8 cellular contexts compared by ENCODE assay signal in genomic region chr1:36149237-36149972, GRCh38. TPM values are rescaled to one million over a fixed set of nuclear protein-coding genes. Genes with fewer than 3 reads are reported as not detected.
DNase-seq lines count a peak whose midpoint lies in the region; ATAC-seq and TF ChIP-seq lines count a peak whose summit lies in the region.

Gene TRAPPC3, minus strand, starts transcription at chr1:36149486. Its CDS starts 108 bp downstream, at chr1:36149378.

- no peaks in the 10 kb centered on the region for H3K27me3 ChIP-seq in spleen (replicated peaks in 1 of 7)

- TF ChIP-seq POLR2A in spleen (IDR thresholded peaks at IDR 0.05): peak; percentile 27 to 67 (median 37)

- no peaks in the 10 kb centered on the region for H3K9me3 ChIP-seq in spleen

- TF ChIP-seq CTCF in activated B cell treated with CpG ODN at 0.5 μM for 24 hours (IDR thresholded peaks at IDR 0.05) (no peak), spleen (IDR thresholded peaks at IDR 0.05 in 8 of 11, conservative IDR thresholded peaks at IDR 0.05 in 3 of 11) (peak; percentile 96 to 100 (median 100))

- H3K27ac ChIP-seq in caudate nucleus (ENCODE audit: low read depth, low read length) (peak within 1 kb of the TSS; percentile 97), spleen (peak within 1 kb of the TSS; percentile 81 to 100 (median 92))

- POLR2A ChIA-PET in activated B cell treated with CpG ODN at 0.5 μM for 24 hours (lab: Charles Lee): interaction anchor here (0.6 to 6.4 kb wide), 29 partner anchors 12 to 1165 kb away, joined by 3 to 95 read pairs (median 4); partner anchors contain the start of genes AGO3, LSM10, MRPS15 and OSCP1

- H3K36me3 ChIP-seq in spleen: peaks cover 0 to 15% (median 0%) of the 10 kb centered on the region in 6 donors

- peaks cover 39 to 86% (median 62%) of the 10 kb centered on the region in 6 donors for H3K4me1 ChIP-seq in spleen

- H3K27me3 Mint-ChIP-seq in activated B cell treated with CpG ODN at 0.5 μM for 24 hours (no peaks in the 10 kb centered on the region), immature natural killer cell (ENCODE audit: low read depth in 3 of 3) (peaks cover 2 to 14% (median 11%) of the 10 kb centered on the region in 3 donors)

- CTCF ChIA-PET in activated B cell treated with CpG ODN at 0.5 μM for 24 hours (lab: Charles Lee): interaction anchor here (0.6 to 4.6 kb wide), 26 partner anchors 10 to 273 kb away, joined by 3 to 115 read pairs (median 4); partner anchors contain the start of genes LSM10 and THRAP3

- H3K36me3 Mint-ChIP-seq in activated B cell treated with CpG ODN at 0.5 μM for 24 hours (ENCODE audit: low read depth) (peaks cover 9% of the 10 kb centered on the region), immature natural killer cell (no peaks in the 10 kb centered on the region)

- H3K9me3 Mint-ChIP-seq in activated B cell treated with CpG ODN at 0.5 μM for 24 hours (no peaks in the 10 kb centered on the region), immature natural killer cell (no peaks in the 10 kb centered on the region)

- H3K4me1 Mint-ChIP-seq in activated B cell treated with CpG ODN at 0.5 μM for 24 hours (peaks cover 55% of the 10 kb centered on the region), immature natural killer cell (peaks cover 66 to 75% of the 10 kb centered on the region in 2 donors)

- DNase-seq in AG20443 (ENCODE audit: low spot score): peak; percentile 98
- DNase-seq in NCI-H345 (lab: John Stamatoyannopoulos, UW): peak; percentile 99
- peak; percentile 96 for DNase-seq in activated B cell treated with CpG ODN at 0.5 μM for 24 hours
- DNase-seq in caudate nucleus (lab: John Stamatoyannopoulos, UW): peak; percentile 91 to 100 (median 100)
- DNase-seq in immature natural killer cell: peak; percentile 99
- peak; percentile 100 for DNase-seq in spleen

- intact Hi-C loops in activated B cell treated with CpG ODN at 0.5 μM for 24 hours (cut with micrococcal nuclease): loop anchor here (1.0 to 5.0 kb wide), 10 partner anchors 13 to 315 kb away; partner anchors contain the start of genes ADPRS, MRPS15, STK40 and THRAP3
- intact Hi-C loops in spleen (cut with DNase I; ENCODE audit: low total_unique reads): no loop called here

- H3K4me3 Mint-ChIP-seq in activated B cell treated with CpG ODN at 0.5 μM for 24 hours: peak within 1 kb of the TSS; percentile 94
- peak within 1 kb of the TSS; percentile 96 to 99 (median 99) for H3K4me3 Mint-ChIP-seq in immature natural killer cell

- ATAC-seq in GM19023 (IDR thresholded peaks at IDR 0.05; ENCODE audit: unreplicated experiment): peak; percentile 86
- ATAC-seq in HG03280 (IDR thresholded peaks at IDR 0.05; ENCODE audit: unreplicated experiment): peak; percentile 91
- ATAC-seq in activated B cell treated with CpG ODN at 0.5 μM for 24 hours (ENCODE audit: low read depth): peak; percentile 89

- H3K27ac Mint-ChIP-seq in activated B cell treated with CpG ODN at 0.5 μM for 24 hours: peak within 1 kb of the TSS; percentile 95
- peak within 1 kb of the TSS; percentile 97 to 99 (median 98) for H3K27ac Mint-ChIP-seq in immature natural killer cell

- H3K4me3 ChIP-seq in spleen: peak within 1 kb of the TSS; percentile 63 to 92 (median 82)

- 1 to 2% (median 2%) methylated on average over 29 to 62 of the region's 62 CpGs for WGBS in spleen, 5 donors

RNA-seq across cellular contexts. Expression of gene TRAPPC3, which starts in this region (rescaled TPM):
- total RNA-seq in activated B cell treated with CpG ODN at 0.5 μM for 24 hours (45.3 and 48.5 TPM in 2 replicates), spleen (10 to 100 TPM; 46.7 to 98.1 (median 56.4) TPM)
- polyA plus RNA-seq in immature natural killer cell (100 to 1,000 TPM; 113 to 219 (median 129) TPM), spleen (10 to 100 TPM; 42.9 to 70.1 (median 60.2) TPM)

Comparison
In these comparisons a context has a peak if more than half of its experiments do, and no peak if none do; other contexts are left out.
1. Peak in every context shown above with its lines: DNase-seq, ATAC-seq, H3K4me3 ChIP-seq and H3K27ac ChIP-seq.